In genomic region chr11:134719397-134719796, GRCh38 we compare ENCODE assay signal across 24 cellular contexts.
"Had no signal": no experiment of that assay in that cellular context is flagged by ENCODE, and none has a peak within 500 bp of the region (broad histone marks: within the 10 kb centered on the region; RNA-seq: fewer than 3 reads in every experiment).

No MANE protein-coding gene starts in this region.

- H3K27me3 ChIP-seq: neutrophil, pancreas, right lobe of liver, sigmoid colon, thyroid gland, upper lobe of right lung, uterus had no signal

- H3K27ac ChIP-seq: neutrophil, pancreas, psoas muscle, right lobe of liver, sigmoid colon, stomach, thoracic aorta, thyroid gland, tibial nerve, upper lobe of right lung, uterus had no signal

- DNase-seq: naive thymus-derived CD8-positive, alpha-beta T cell; nephron progenitor cell; nucleus accumbens; pancreas; psoas muscle; right cardiac atrium; right lobe of liver; sigmoid colon; small intestine; stimulated activated CD4-positive, alpha-beta T cell treated with anti-CD3 and anti-CD28 coated beads, Interleukin-15, amount 100 ng/mL, for 24 hours; stimulated activated CD4-positive, alpha-beta T cell treated with anti-CD3 and anti-CD28 coated beads, Interleukin-2, amount 100 ng/mL, for 24 hours; stimulated activated CD4-positive, alpha-beta T cell treated with anti-CD3 and anti-CD28 coated beads, Interleukin-2, amount 100 ng/mL, for 48 hours; stimulated activated CD4-positive, alpha-beta T cell treated with anti-CD3 and anti-CD28 coated beads, Interleukin-4, amount 100 ng/mL, for 24 hours; stimulated activated naive B cell treated with anti-CD40 and anti-IgM and Interleukin-4, amounts not matched to agents 10 μg/mL and 1 μg/mL and 100 μg/mL, for 72 hours; stimulated activated naive CD4-positive, alpha-beta T cell treated with Interleukin-2 at 50 U/mL for 16 hours; stomach; thyroid gland; upper lobe of right lung; uterus had no signal

- H3K4me3 ChIP-seq: pancreas, psoas muscle, right lobe of liver, sigmoid colon, stomach, thoracic aorta, thyroid gland, tibial nerve, upper lobe of right lung, uterus had no signal

- H3K36me3 ChIP-seq: neutrophil, pancreas, right lobe of liver, sigmoid colon, stomach, thoracic aorta, thyroid gland, tibial nerve, upper lobe of right lung, uterus had no signal

- ATAC-seq: naive thymus-derived CD8-positive, alpha-beta T cell; natural killer cell treated with Interleukin-12 subunit alpha and Interleukin-12 subunit beta and Interleukin-15 and Interleukin-18, amount 100 ng/mL, for 72 hours; pancreas; psoas muscle; right cardiac atrium; right lobe of liver; stimulated activated effector memory CD8-positive, alpha-beta T cell treated with anti-CD3 and anti-CD28 coated beads, Interleukin-12 subunit alpha, Interleukin-12 subunit beta, amount 100 ng/mL, for 72 hours; stimulated activated naive B cell treated with anti-CD40 and anti-IgM and Interleukin-4, amounts not matched to agents 10 μg/mL and 1 μg/mL and 100 μg/mL, for 72 hours; upper lobe of right lung had no signal

- H3K9me3 ChIP-seq: neutrophil, pancreas, psoas muscle, right lobe of liver, sigmoid colon, stomach, thoracic aorta, thyroid gland, upper lobe of right lung, uterus had no signal

- H3K4me1 ChIP-seq: pancreas, psoas muscle, right lobe of liver, stomach, tibial nerve, upper lobe of right lung, uterus had no signal
